1 cellular context compared by ENCODE assay signal in the genomic region with DNA sequence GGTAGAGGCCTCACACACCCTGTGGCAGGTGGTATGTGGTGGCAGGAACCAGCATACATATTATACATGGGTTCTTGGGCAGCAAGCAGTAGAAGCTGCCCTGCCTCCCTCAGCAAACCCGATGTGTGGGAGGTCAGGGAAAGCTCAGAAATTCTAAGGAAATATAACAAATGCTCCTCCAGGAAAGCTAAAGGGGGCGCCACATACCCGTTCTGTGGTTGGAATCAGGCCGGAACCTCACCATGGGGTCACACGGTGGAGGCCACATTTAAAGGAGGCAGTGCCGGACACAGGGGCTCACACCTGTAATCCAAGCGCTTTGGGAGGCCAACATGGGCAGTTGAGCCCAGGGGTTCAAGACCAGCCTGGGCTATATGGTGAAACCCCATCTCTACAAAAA.
TF ChIP-seq lines count a peak whose summit lies in the region.

No MANE protein-coding gene starts in this region.

TF ChIP-seq in GM23338, 12 proteins besides CTCF, POLR2A, EP300 and RAD21 (continued from another document):
- TF ChIP-seq, protein P1, sequence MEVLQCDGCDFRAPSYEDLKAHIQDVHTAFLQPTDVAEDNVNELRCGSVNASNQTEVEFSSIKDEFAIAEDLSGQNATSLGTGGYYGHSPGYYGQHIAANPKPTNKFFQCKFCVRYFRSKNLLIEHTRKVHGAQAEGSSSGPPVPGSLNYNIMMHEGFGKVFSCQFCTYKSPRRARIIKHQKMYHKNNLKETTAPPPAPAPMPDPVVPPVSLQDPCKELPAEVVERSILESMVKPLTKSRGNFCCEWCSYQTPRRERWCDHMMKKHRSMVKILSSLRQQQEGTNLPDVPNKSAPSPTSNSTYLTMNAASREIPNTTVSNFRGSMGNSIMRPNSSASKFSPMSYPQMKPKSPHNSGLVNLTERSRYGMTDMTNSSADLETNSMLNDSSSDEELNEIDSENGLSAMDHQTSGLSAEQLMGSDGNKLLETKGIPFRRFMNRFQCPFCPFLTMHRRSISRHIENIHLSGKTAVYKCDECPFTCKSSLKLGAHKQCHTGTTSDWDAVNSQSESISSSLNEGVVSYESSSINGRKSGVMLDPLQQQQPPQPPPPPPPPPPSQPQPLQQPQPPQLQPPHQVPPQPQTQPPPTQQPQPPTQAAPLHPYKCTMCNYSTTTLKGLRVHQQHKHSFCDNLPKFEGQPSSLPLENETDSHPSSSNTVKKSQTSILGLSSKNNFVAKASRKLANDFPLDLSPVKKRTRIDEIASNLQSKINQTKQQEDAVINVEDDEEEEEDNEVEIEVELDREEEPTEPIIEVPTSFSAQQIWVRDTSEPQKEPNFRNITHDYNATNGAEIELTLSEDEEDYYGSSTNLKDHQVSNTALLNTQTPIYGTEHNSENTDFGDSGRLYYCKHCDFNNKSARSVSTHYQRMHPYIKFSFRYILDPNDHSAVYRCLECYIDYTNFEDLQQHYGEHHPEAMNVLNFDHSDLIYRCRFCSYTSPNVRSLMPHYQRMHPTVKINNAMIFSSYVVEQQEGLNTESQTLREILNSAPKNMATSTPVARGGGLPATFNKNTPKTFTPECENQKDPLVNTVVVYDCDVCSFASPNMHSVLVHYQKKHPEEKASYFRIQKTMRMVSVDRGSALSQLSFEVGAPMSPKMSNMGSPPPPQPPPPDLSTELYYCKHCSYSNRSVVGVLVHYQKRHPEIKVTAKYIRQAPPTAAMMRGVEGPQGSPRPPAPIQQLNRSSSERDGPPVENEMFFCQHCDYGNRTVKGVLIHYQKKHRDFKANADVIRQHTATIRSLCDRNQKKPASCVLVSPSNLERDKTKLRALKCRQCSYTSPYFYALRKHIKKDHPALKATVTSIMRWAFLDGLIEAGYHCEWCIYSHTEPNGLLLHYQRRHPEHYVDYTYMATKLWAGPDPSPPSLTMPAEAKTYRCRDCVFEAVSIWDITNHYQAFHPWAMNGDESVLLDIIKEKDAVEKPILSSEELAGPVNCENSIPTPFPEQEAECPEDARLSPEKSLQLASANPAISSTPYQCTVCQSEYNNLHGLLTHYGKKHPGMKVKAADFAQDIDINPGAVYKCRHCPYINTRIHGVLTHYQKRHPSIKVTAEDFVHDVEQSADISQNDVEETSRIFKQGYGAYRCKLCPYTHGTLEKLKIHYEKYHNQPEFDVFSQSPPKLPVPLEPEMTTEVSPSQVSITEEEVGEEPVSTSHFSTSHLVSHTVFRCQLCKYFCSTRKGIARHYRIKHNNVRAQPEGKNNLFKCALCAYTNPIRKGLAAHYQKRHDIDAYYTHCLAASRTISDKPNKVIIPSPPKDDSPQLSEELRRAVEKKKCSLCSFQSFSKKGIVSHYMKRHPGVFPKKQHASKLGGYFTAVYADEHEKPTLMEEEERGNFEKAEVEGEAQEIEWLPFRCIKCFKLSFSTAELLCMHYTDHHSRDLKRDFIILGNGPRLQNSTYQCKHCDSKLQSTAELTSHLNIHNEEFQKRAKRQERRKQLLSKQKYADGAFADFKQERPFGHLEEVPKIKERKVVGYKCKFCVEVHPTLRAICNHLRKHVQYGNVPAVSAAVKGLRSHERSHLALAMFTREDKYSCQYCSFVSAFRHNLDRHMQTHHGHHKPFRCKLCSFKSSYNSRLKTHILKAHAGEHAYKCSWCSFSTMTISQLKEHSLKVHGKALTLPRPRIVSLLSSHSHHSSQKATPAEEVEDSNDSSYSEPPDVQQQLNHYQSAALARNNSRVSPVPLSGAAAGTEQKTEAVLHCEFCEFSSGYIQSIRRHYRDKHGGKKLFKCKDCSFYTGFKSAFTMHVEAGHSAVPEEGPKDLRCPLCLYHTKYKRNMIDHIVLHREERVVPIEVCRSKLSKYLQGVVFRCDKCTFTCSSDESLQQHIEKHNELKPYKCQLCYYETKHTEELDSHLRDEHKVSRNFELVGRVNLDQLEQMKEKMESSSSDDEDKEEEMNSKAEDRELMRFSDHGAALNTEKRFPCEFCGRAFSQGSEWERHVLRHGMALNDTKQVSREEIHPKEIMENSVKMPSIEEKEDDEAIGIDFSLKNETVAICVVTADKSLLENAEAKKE (CRISPR knock-in tag; IDR thresholded peaks at IDR 0.05) = no peak
- TF ChIP-seq CREB1 (CRISPR knock-in tag; IDR thresholded peaks at IDR 0.05; ENCODE audit: low read depth) = no peak
- no peak for TF ChIP-seq EZH2phosphoT487 (IDR thresholded peaks at IDR 0.05; ENCODE audit: unreplicated experiment)
- no peak for TF ChIP-seq ZNF114 (CRISPR knock-in tag; IDR thresholded peaks at IDR 0.05)
- TF ChIP-seq NANOG (IDR thresholded peaks at IDR 0.05; ENCODE audit: borderline replicate concordance) = no peak
